8 cellular contexts compared by ENCODE assay signal in genomic region chr10:13787015-13787421, GRCh38.
DNase-seq lines count a peak whose midpoint lies in the region; ATAC-seq and TF ChIP-seq lines count a peak whose summit lies in the region.

No MANE protein-coding gene starts in this region.

- no peaks in the 10 kb centered on the region for H3K79me2 ChIP-seq in H9 (ENCODE audit: insufficient read depth, low read length)

- no peaks in the 10 kb centered on the region for H3K9me3 Mint-ChIP-seq in H9
- no peaks in the 10 kb centered on the region for H3K9me3 Mint-ChIP-seq in activated naive CD8-positive, alpha-beta T cell treated with anti-CD3 and anti-CD28 coated beads, Interleukin-2, amount 10 ng/mL, durations not matched to agents 7 days and 5 days

- no peak overlapping the region for H4K8ac ChIP-seq in H9 (replicated peaks; ENCODE audit: insufficient read length, low read depth, low read length)

- H3K27me3 ChIP-seq in H9 (ENCODE audit: insufficient read depth, low read length) = no peaks in the 10 kb centered on the region
- H3K27me3 ChIP-seq in mucosa of rectum (ENCODE audit: control insufficient read depth in 2 of 2, insufficient read depth in 2 of 2, low read length in 2 of 2) = no peaks in the 10 kb centered on the region

- H4K20me1 ChIP-seq in H9 (ENCODE audit: control insufficient read depth, insufficient read depth, insufficient read length) = no peaks in the 10 kb centered on the region

- H3K18ac ChIP-seq in H9 (ENCODE audit: insufficient read length, low read depth, low read length) = no peak overlapping the region

- no CpG with 5 or more reads among the region's 11 CpGs for WGBS in H9 (ENCODE audit: extremely low coverage, insufficient read length, low lambda C conversion rate)

- no peaks in the 10 kb centered on the region for H3K9me3 ChIP-seq in H9 (ENCODE audit: control insufficient read depth, low read depth, low read length)
- H3K9me3 ChIP-seq in mucosa of rectum (ENCODE audit: control insufficient read depth in 2 of 2, low read length in 2 of 2) = no peaks in the 10 kb centered on the region

- no peaks in the 10 kb centered on the region for H3K27me3 Mint-ChIP-seq in H9 (ENCODE audit: low read depth)
- H3K27me3 Mint-ChIP-seq in activated naive CD8-positive, alpha-beta T cell treated with anti-CD3 and anti-CD28 coated beads, Interleukin-2, amount 10 ng/mL, durations not matched to agents 7 days and 5 days = no peaks in the 10 kb centered on the region

- no peak overlapping the region for H3T11ph ChIP-seq in H9 (ENCODE audit: low read length)

- TF ChIP-seq CTCF in GM10266 (IDR thresholded peaks at IDR 0.05; ENCODE audit: control insufficient read depth, insufficient read depth, low read depth, missing control alignments) (no peak), H9 (conservative IDR thresholded peaks at IDR 0.05) (no peak)

- H2BK15ac ChIP-seq in H9 (ENCODE audit: low read depth, low read length) = no peak overlapping the region

- ATAC-seq in activated naive CD8-positive, alpha-beta T cell treated with anti-CD3 and anti-CD28 coated beads, Interleukin-2, amount 10 ng/mL, durations not matched to agents 7 days and 5 days (ENCODE audit: low read depth) = peak; percentile 86

- no peak overlapping the region for H2AK5ac ChIP-seq in H9 (ENCODE audit: insufficient read length, low read length)

- H3K14ac ChIP-seq in H9 (ENCODE audit: insufficient read depth, low read length) = no peak overlapping the region

- no peak overlapping the region for H3K27ac ChIP-seq in H9 (ENCODE audit: insufficient read length, low read depth, low read length)
- peak overlapping the region; percentile 37 to 41 for H3K27ac ChIP-seq in mucosa of rectum (ENCODE audit: low read depth in 2 of 2, low read length in 2 of 2)

- no peak overlapping the region for H2BK5ac ChIP-seq in H9 (ENCODE audit: insufficient read length, low read length)

- H3K4me3 ChIP-seq in mucosa of rectum (ENCODE audit: low read length in 2 of 2) = peak overlapping the region in 1 of 2 donors; percentile 44

- H2AFZ ChIP-seq in H9 (ENCODE audit: low read length) = no peak overlapping the region

- no peak overlapping the region for H3K56ac ChIP-seq in H9 (ENCODE audit: insufficient read length, low read depth, low read length)

- no peak overlapping the region for H2BK20ac ChIP-seq in H9 (ENCODE audit: low read depth, low read length, poor library complexity, severe bottlenecking)

- no peak overlapping the region for H3K23ac ChIP-seq in H9 (ENCODE audit: insufficient read length, low read depth, low read length)

- no peak overlapping the region for H2BK12ac ChIP-seq in H9 (ENCODE audit: insufficient read length, low read depth, low read length)

- H3K9ac ChIP-seq in H9 (ENCODE audit: extremely low read depth, insufficient read length, low read length) (no peak overlapping the region), mucosa of rectum (ENCODE audit: low read depth in 1 of 2, low read length in 2 of 2) (no peak overlapping the region)

- no peaks in the 10 kb centered on the region for H3K23me2 ChIP-seq in H9 (ENCODE audit: insufficient read length, low read depth, low read length, poor library complexity, severe bottlenecking)

- no peaks in the 10 kb centered on the region for H3K36me3 ChIP-seq in mucosa of rectum (ENCODE audit: control insufficient read depth in 2 of 2, insufficient read depth in 2 of 2, low read length in 2 of 2)

- H3K27ac Mint-ChIP-seq in H9 = no peak overlapping the region
- peak overlapping the region; percentile 94 for H3K27ac Mint-ChIP-seq in activated naive CD8-positive, alpha-beta T cell treated with anti-CD3 and anti-CD28 coated beads, Interleukin-2, amount 10 ng/mL, durations not matched to agents 7 days and 5 days

- peak overlapping the region; percentile 2 for H2BK120ac ChIP-seq in H9 (ENCODE audit: low read depth, low read length, poor library complexity, severe bottlenecking)

- H3K4me1 ChIP-seq in H9 (ENCODE audit: insufficient read depth, low read length) = no peaks in the 10 kb centered on the region
- H3K4me1 ChIP-seq in mucosa of rectum (ENCODE audit: control insufficient read depth in 2 of 2, insufficient read depth in 2 of 2, low read length in 2 of 2) = peaks cover 5 to 9% of the 10 kb centered on the region in 2 donors

- H3K4me2 ChIP-seq in H9 (ENCODE audit: insufficient read depth, insufficient read length, low read length) = no peak overlapping the region

- peaks cover 8 to 9% of the 10 kb centered on the region in 2 experiments for H3K4me1 Mint-ChIP-seq in H9
- peaks cover 27% of the 10 kb centered on the region for H3K4me1 Mint-ChIP-seq in activated naive CD8-positive, alpha-beta T cell treated with anti-CD3 and anti-CD28 coated beads, Interleukin-2, amount 10 ng/mL, durations not matched to agents 7 days and 5 days

- no peak overlapping the region for H4K91ac ChIP-seq in H9 (ENCODE audit: insufficient read length, low read depth, low read length)

- no peak overlapping the region for H3K4ac ChIP-seq in H9 (ENCODE audit: low read depth, low read length)

- DNase-seq in GM10266 (ENCODE audit: extremely low spot score) = peak; percentile 66
- DNase-seq in H9 = peak; percentile 38
- DNase-seq in T follicular helper cell (ENCODE audit: low read depth) = peak; percentile 73
- peak; percentile 60 for DNase-seq in activated naive CD8-positive, alpha-beta T cell treated with anti-CD3 and anti-CD28 coated beads, Interleukin-2, amount 10 ng/mL, durations not matched to agents 7 days and 5 days
- DNase-seq in stromal cell of bone marrow (ENCODE audit: low read depth) = peak; percentile 18
- no peak for DNase-seq in GOT3 (lab: John Stamatoyannopoulos, UW)
- DNase-seq in mucosa of gallbladder (ENCODE audit: low spot score) = no peak

- POLR2A ChIA-PET in activated naive CD8-positive, alpha-beta T cell treated with anti-CD3 and anti-CD28 coated beads, Interleukin-2, amount 10 ng/mL, durations not matched to agents 7 days and 5 days (lab: Charles Lee) = interaction anchor here (0.6 to 2.9 kb wide), 6 partner anchors 9 to 1172 kb away, joined by 3 to 21 read pairs (median 4); partner anchors contain the start of genes CDNF, HSPA14, MEIG1 and MSANTD7

- no peak overlapping the region for H3K4me3 Mint-ChIP-seq in H9
- peak overlapping the region; percentile 80 for H3K4me3 Mint-ChIP-seq in activated naive CD8-positive, alpha-beta T cell treated with anti-CD3 and anti-CD28 coated beads, Interleukin-2, amount 10 ng/mL, durations not matched to agents 7 days and 5 days

- peaks cover 3% of the 10 kb centered on the region for H3K79me1 ChIP-seq in H9 (ENCODE audit: insufficient read depth, low read depth, low read length, poor library complexity, severe bottlenecking)

- H3K36me3 Mint-ChIP-seq in H9 (ENCODE audit: insufficient read depth in 1 of 3, low read depth in 3 of 3) = peaks cover 0 to 4% (median 4%) of the 10 kb centered on the region in 3 experiments; a peak in 3 of 7 replicates
- no peaks in the 10 kb centered on the region for H3K36me3 Mint-ChIP-seq in activated naive CD8-positive, alpha-beta T cell treated with anti-CD3 and anti-CD28 coated beads, Interleukin-2, amount 10 ng/mL, durations not matched to agents 7 days and 5 days

- H4K5ac ChIP-seq in H9 (ENCODE audit: insufficient read length, low read depth, low read length) = no peak overlapping the region

Comparison
In these comparisons a context has a peak if more than half of its experiments do, and no peak if none do; other contexts are left out.
1. DNase-seq: peak in GM10266 (single experiment), H9 (single experiment), T follicular helper cell (single experiment), activated naive CD8-positive, alpha-beta T cell treated with anti-CD3 and anti-CD28 coated beads, Interleukin-2, amount 10 ng/mL, durations not matched to agents 7 days and 5 days (single experiment) and stromal cell of bone marrow (single experiment); none in GOT3 (single experiment) and mucosa of gallbladder (single experiment).